Comparison of ENCODE assay signal across 25 cellular contexts in genomic region chr21:34227386-34227852, GRCh38.
A peak's percentile ranks its signal among the peaks of the same experiment; 100 is the strongest.
DNase-seq lines count a peak whose midpoint lies in the region; ATAC-seq and TF ChIP-seq lines count a peak whose summit lies in the region.
"Had no signal": no experiment of that assay in that cellular context is flagged by ENCODE, and none has a peak within 500 bp of the region (broad histone marks: within the 10 kb centered on the region; RNA-seq: fewer than 3 reads in every experiment).

No MANE protein-coding gene starts in this region.

- no peaks in the 10 kb centered on the region; the same call in 1 of the 2 replicates for H3K27me3 ChIP-seq in H7 (ENCODE audit: control insufficient read depth, insufficient read depth, low read length)
- H3K27me3 ChIP-seq: esophagus muscularis mucosa, right lobe of liver, SJCRH30, testis had no signal

- ATAC-seq in GM18873 (IDR thresholded peaks at IDR 0.05; ENCODE audit: low FRiP score, unreplicated experiment) (no peak), GM21528 (IDR thresholded peaks at IDR 0.05; ENCODE audit: low FRiP score, unreplicated experiment) (no peak)
- ATAC-seq: right lobe of liver; stimulated activated effector memory CD8-positive, alpha-beta T cell treated with anti-CD3 and anti-CD28 coated beads, Interleukin-12 subunit alpha, Interleukin-12 subunit beta, amount 100 ng/mL, for 72 hours had no signal

- no peaks in the 10 kb centered on the region for H3K36me3 ChIP-seq in H7 (replicated peaks; ENCODE audit: control insufficient read depth, insufficient read depth, low read length)
- H3K36me3 ChIP-seq: esophagus muscularis mucosa, right lobe of liver, SJCRH30, WERI-Rb-1 had no signal

- no peak for TF ChIP-seq CTCF in fibroblast of mammary gland (conservative IDR thresholded peaks at IDR 0.05; ENCODE audit: control insufficient read depth, insufficient read depth, low read depth, low read length)

- peak; percentile 68 for DNase-seq in Daoy (ENCODE audit: low read depth)
- peak; percentile 23 for DNase-seq in RPMI7951 (ENCODE audit: low read depth)
- DNase-seq in fibroblast of mammary gland (ENCODE audit: low read depth), result peak; percentile 6
- DNase-seq in mucosa of gallbladder (ENCODE audit: low spot score), result peak; percentile 26
- no peak for DNase-seq in H7
- no peak for DNase-seq in NCI-H187 treated with DMSO at 0.1 percent for 48 hours (lab: John Stamatoyannopoulos, UW)
- DNase-seq: activated CD4-positive, alpha-beta T cell treated with anti-CD3 and anti-CD28 coated beads, Interleukin-2, amount 50 U/mL, for 48 hours; activated naive CD4-positive, alpha-beta T cell; amygdala; C1 segment of cervical spinal cord; Calu3; effector memory CD4-positive, alpha-beta T cell; head of caudate nucleus; MM.1S; NCI-H82; OCI-M1; right lobe of liver; SJCRH30; testis; WERI-Rb-1 had no signal

- H3K4me3 ChIP-seq in fibroblast of mammary gland (ENCODE audit: control insufficient read depth, low read depth, low read length) (no peak overlapping the region), H7 (ENCODE audit: insufficient read depth, low read depth, low read length) (no peak overlapping the region)
- H3K4me3 ChIP-seq: esophagus muscularis mucosa, lung, right lobe of liver, SJCRH30, testis had no signal

Comparison
In these comparisons a context has a peak if more than half of its experiments do, and no peak if none do; other contexts are left out.
1. DNase-seq: peak in Daoy (single experiment), RPMI7951 (single experiment), fibroblast of mammary gland (single experiment) and mucosa of gallbladder (single experiment); none in H7 (single experiment) and NCI-H187 treated with DMSO at 0.1 percent for 48 hours (single experiment).